Comparison of ENCODE assay signal across 16 cellular contexts in the genomic region with DNA sequence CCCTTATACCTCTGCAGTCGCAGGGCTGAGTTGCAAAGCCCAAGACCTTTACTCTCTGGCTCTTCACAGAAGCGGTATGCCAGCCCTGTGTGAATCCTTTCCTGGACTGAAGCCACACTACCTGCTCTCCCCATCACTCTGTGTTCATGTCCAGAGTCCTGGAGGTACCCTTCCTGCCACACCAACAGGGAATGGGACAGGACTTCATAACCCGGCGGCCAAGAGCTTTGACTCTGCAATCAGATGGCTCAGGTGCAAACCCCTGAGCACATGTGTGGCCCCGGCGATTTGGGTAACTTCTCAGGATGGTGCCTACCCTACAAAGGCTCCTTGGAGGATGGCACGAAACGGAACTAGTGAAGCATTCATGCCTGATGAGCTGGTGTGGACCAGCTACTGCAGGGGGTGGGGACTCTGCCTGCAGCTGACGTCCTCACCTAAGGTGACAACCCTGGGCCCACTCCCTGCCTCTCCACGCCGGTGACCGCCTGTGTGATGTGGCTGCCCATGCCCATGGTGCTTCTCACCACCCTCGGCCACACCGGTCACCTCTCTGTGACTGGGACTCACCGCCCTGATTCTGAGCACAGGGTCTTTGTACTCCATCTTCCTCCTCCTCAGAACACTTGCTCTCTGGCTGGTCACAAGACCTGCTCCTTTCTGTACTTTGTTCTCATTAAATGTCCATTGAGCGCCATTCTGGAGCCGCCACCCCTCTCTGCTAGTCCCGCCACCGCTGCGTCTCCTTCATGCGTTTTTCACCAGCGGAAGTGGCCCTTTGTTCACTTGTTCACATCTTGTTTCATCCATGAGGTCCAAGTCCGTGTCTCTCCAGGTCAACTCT.
"Had no signal": no experiment of that assay in that cellular context is flagged by ENCODE, and none has a peak within 500 bp of the region (broad histone marks: within the 10 kb centered on the region; RNA-seq: fewer than 3 reads in every experiment).

No MANE protein-coding gene starts in this region.

- H3K4me1 ChIP-seq: gastrocnemius medialis, pancreas had no signal

- H3K36me3 ChIP-seq: gastrocnemius medialis, pancreas had no signal

- H3K4me3 ChIP-seq: gastrocnemius medialis, pancreas, tibial nerve had no signal

- H3K27me3 ChIP-seq: gastrocnemius medialis, pancreas, tibial nerve had no signal

- H3K27me3 Mint-ChIP-seq: activated CD8-positive, alpha-beta memory T cell treated with anti-CD3 and anti-CD28 coated beads, Interleukin-2, amount 10 ng/mL, durations not matched to agents 7 days and 5 days; activated naive CD8-positive, alpha-beta T cell treated with anti-CD3 and anti-CD28 coated beads, Interleukin-2, amount 10 ng/mL, durations not matched to agents 7 days and 5 days; activated T-cell treated with anti-CD3 and anti-CD28 coated beads, Interleukin-2, amount 50 U/mL, for 24 hours; natural killer cell treated with Interleukin-12 subunit alpha and Interleukin-12 subunit beta and Interleukin-15 and Interleukin-18, amount 100 ng/mL, for 72 hours had no signal

- DNase-seq: activated CD4-positive, alpha-beta T cell treated with anti-CD3 and anti-CD28 coated beads for 1 hour; activated CD4-positive, alpha-beta T cell treated with anti-CD3 and anti-CD28 coated beads, Interleukin-2, amount 50 U/mL, for 48 hours; activated CD8-positive, alpha-beta memory T cell treated with anti-CD3 and anti-CD28 coated beads, Interleukin-2, amount 10 ng/mL, durations not matched to agents 7 days and 5 days; activated naive CD8-positive, alpha-beta T cell treated with anti-CD3 and anti-CD28 coated beads, Interleukin-2, amount 10 ng/mL, durations not matched to agents 7 days and 5 days; activated T-cell treated with anti-CD3 and anti-CD28 coated beads, Interleukin-2, amount 50 U/mL, for 24 hours; aorta; effector CD4-positive, alpha-beta T cell; gastrocnemius medialis; islet precursor cell; mammary epithelial cell; stimulated activated CD4-positive, alpha-beta T cell treated with anti-CD3 and anti-CD28 coated beads, Interleukin-4, amount 100 ng/mL, for 4 hours; SW 1271 had no signal

- H3K4me3 Mint-ChIP-seq: activated CD8-positive, alpha-beta memory T cell treated with anti-CD3 and anti-CD28 coated beads, Interleukin-2, amount 10 ng/mL, durations not matched to agents 7 days and 5 days; activated naive CD8-positive, alpha-beta T cell treated with anti-CD3 and anti-CD28 coated beads, Interleukin-2, amount 10 ng/mL, durations not matched to agents 7 days and 5 days; activated T-cell treated with anti-CD3 and anti-CD28 coated beads, Interleukin-2, amount 50 U/mL, for 24 hours; natural killer cell treated with Interleukin-12 subunit alpha and Interleukin-12 subunit beta and Interleukin-15 and Interleukin-18, amount 100 ng/mL, for 72 hours had no signal

- H3K9me3 Mint-ChIP-seq: activated naive CD8-positive, alpha-beta T cell treated with anti-CD3 and anti-CD28 coated beads, Interleukin-2, amount 10 ng/mL, durations not matched to agents 7 days and 5 days; activated T-cell treated with anti-CD3 and anti-CD28 coated beads, Interleukin-2, amount 50 U/mL, for 24 hours; natural killer cell treated with Interleukin-12 subunit alpha and Interleukin-12 subunit beta and Interleukin-15 and Interleukin-18, amount 100 ng/mL, for 72 hours had no signal

- H3K9me3 ChIP-seq: gastrocnemius medialis, pancreas, tibial nerve had no signal

- H3K36me3 Mint-ChIP-seq: activated CD8-positive, alpha-beta memory T cell treated with anti-CD3 and anti-CD28 coated beads, Interleukin-2, amount 10 ng/mL, durations not matched to agents 7 days and 5 days; activated naive CD8-positive, alpha-beta T cell treated with anti-CD3 and anti-CD28 coated beads, Interleukin-2, amount 10 ng/mL, durations not matched to agents 7 days and 5 days; natural killer cell treated with Interleukin-12 subunit alpha and Interleukin-12 subunit beta and Interleukin-15 and Interleukin-18, amount 100 ng/mL, for 72 hours had no signal

- H3K27ac Mint-ChIP-seq: activated CD8-positive, alpha-beta memory T cell treated with anti-CD3 and anti-CD28 coated beads, Interleukin-2, amount 10 ng/mL, durations not matched to agents 7 days and 5 days; activated naive CD8-positive, alpha-beta T cell treated with anti-CD3 and anti-CD28 coated beads, Interleukin-2, amount 10 ng/mL, durations not matched to agents 7 days and 5 days; natural killer cell treated with Interleukin-12 subunit alpha and Interleukin-12 subunit beta and Interleukin-15 and Interleukin-18, amount 100 ng/mL, for 72 hours had no signal

- ATAC-seq: activated CD8-positive, alpha-beta memory T cell treated with anti-CD3 and anti-CD28 coated beads, Interleukin-2, amount 10 ng/mL, durations not matched to agents 7 days and 5 days; gastrocnemius medialis; left lobe of liver; natural killer cell treated with Interleukin-12 subunit alpha and Interleukin-12 subunit beta and Interleukin-15 and Interleukin-18, amount 100 ng/mL, for 72 hours; pancreas had no signal

- H3K27ac ChIP-seq: gastrocnemius medialis, pancreas, tibial nerve had no signal
